Comparison of ENCODE assay signal across 34 cellular contexts in genomic region chr14:27642251-27642866, GRCh38.
"Had no signal": no experiment of that assay in that cellular context is flagged by ENCODE, and none has a peak within 500 bp of the region (broad histone marks: within the 10 kb centered on the region; RNA-seq: fewer than 3 reads in every experiment).

No MANE protein-coding gene starts in this region.

- ATAC-seq: activated naive CD4-positive, alpha-beta T cell treated with anti-CD3 and anti-CD28 coated beads, Interleukin-2, amount 50 U/mL, for 72 hours; activated naive CD8-positive, alpha-beta T cell treated with anti-CD3 and anti-CD28 coated beads, Interleukin-2, amount 50 U/mL, for 24 hours; activated T-cell treated with anti-CD3 and anti-CD28 coated beads, Interleukin-2, amount 50 U/mL, for 4 hours; activated T-cell treated with anti-CD3 and anti-CD28 coated beads, Interleukin-2, amount 50 U/mL, for 72 hours; activated T-helper 17 cell treated with anti-CD3 and anti-CD28 coated beads, Interleukin-2, amount 50 U/mL, for 72 hours; body of pancreas had no signal

- H3K36me3 ChIP-seq: adrenal gland, ascending aorta, brain microvascular endothelial cell, breast epithelium, cardiac muscle cell had no signal

- H3K9me3 ChIP-seq: adrenal gland, breast epithelium had no signal

- DNase-seq: activated effector memory CD4-positive, alpha-beta T cell treated with anti-CD3 and anti-CD28 coated beads, Interleukin-2, amount 50 U/mL, for 16 hours; activated effector memory CD4-positive, alpha-beta T cell treated with Interleukin-2 at 50 U/mL for 16 hours; activated gamma-delta T cell; activated gamma-delta T cell treated with Interleukin-2 at 50 U/mL for 16 hours; activated naive CD4-positive, alpha-beta T cell; activated naive CD4-positive, alpha-beta T cell treated with anti-CD3 and anti-CD28 coated beads for 36 hours; activated naive CD4-positive, alpha-beta T cell treated with anti-CD3 and anti-CD28 coated beads, Interleukin-2, amount 10 ng/mL, durations not matched to agents 7 days and 5 days; activated naive CD4-positive, alpha-beta T cell treated with anti-CD3 and anti-CD28 coated beads, Interleukin-2, amount 50 U/mL, for 16 hours; activated naive CD4-positive, alpha-beta T cell treated with Interleukin-2 at 50 U/mL for 16 hours; activated naive CD8-positive, alpha-beta T cell treated with anti-CD3 and anti-CD28 coated beads for 36 hours; activated naive CD8-positive, alpha-beta T cell treated with anti-CD3 and anti-CD28 coated beads, Interleukin-2, amount 10 ng/mL, durations not matched to agents 7 days and 5 days; activated naive CD8-positive, alpha-beta T cell treated with anti-CD3 and anti-CD28 coated beads, Interleukin-2, amount 50 U/mL, for 24 hours; activated T-cell treated with anti-CD3 and anti-CD28 coated beads, Interleukin-2, amount 50 U/mL, for 1 hour; activated T-cell treated with anti-CD3 and anti-CD28 coated beads, Interleukin-2, amount 50 U/mL, for 24 hours; activated T-cell treated with anti-CD3 and anti-CD28 coated beads, Interleukin-2, amount 50 U/mL, for 4 hours; activated T-cell treated with anti-CD3 and anti-CD28 coated beads, Interleukin-2, amount 50 U/mL, for 48 hours; activated T-cell treated with anti-CD3 and anti-CD28 coated beads, Interleukin-2, amount 50 U/mL, for 72 hours; adrenal gland; amniotic stem cell; amygdala; anterior cingulate cortex; aorta; body of pancreas; brain microvascular endothelial cell; caudate nucleus; central memory CD4-positive, alpha-beta T cell; cerebellar nuclear complex had no signal

- H3K27me3 ChIP-seq: adrenal gland, ascending aorta, body of pancreas, brain microvascular endothelial cell, breast epithelium, cardiac muscle cell had no signal

- H3K27ac ChIP-seq: adrenal gland, ascending aorta, body of pancreas, brain microvascular endothelial cell, breast epithelium, cardiac muscle cell had no signal

- FAIRE-seq: astrocyte, bronchial epithelial cell had no signal

- H3K4me1 ChIP-seq: adrenal gland, ascending aorta, body of pancreas, breast epithelium had no signal

- H3K4me3 ChIP-seq: adrenal gland, ascending aorta, body of pancreas, breast epithelium, cardiac muscle cell had no signal
